Comparison of ENCODE assay signal across 1 cellular context in genomic region chr19:45815501-45816216, GRCh38.
TF ChIP-seq lines count a peak whose summit lies in the region.

No MANE protein-coding gene starts in this region.

TF ChIP-seq in WTC11, 78 proteins besides CTCF, POLR2A, EP300 and RAD21 (continued from another document and continues in another):
- no peak for TF ChIP-seq PRDM15 (CRISPR knock-in tag; IDR thresholded peaks at IDR 0.05)
- no peak for TF ChIP-seq USF1 (CRISPR knock-in tag; IDR thresholded peaks at IDR 0.05)
- no peak for TF ChIP-seq CDX4 (CRISPR knock-in tag; IDR thresholded peaks at IDR 0.05; ENCODE audit: borderline replicate concordance)
- TF ChIP-seq E2F4 (CRISPR knock-in tag; IDR thresholded peaks at IDR 0.05; ENCODE audit: borderline replicate concordance, low read depth): no peak
- TF ChIP-seq ERG (CRISPR knock-in tag; IDR thresholded peaks at IDR 0.05): no peak
- no peak for TF ChIP-seq USF2 (CRISPR knock-in tag; IDR thresholded peaks at IDR 0.05)
- TF ChIP-seq GRHL2 (CRISPR knock-in tag; IDR thresholded peaks at IDR 0.05; ENCODE audit: insufficient replicate concordance, severe bottlenecking): no peak
- no peak for TF ChIP-seq ZNF396 (CRISPR knock-in tag; IDR thresholded peaks at IDR 0.05; ENCODE audit: borderline replicate concordance)
- peak; percentile 71 for TF ChIP-seq ETV6 (CRISPR knock-in tag; IDR thresholded peaks at IDR 0.05)
- no peak for TF ChIP-seq JUN (CRISPR knock-in tag; IDR thresholded peaks at IDR 0.05)
- TF ChIP-seq FOXP1 (CRISPR knock-in tag; IDR thresholded peaks at IDR 0.05; ENCODE audit: borderline replicate concordance): no peak
- 0 out of 2 replicates have a peak, but pooled peaks have one; percentile 26 for TF ChIP-seq IRF1 (CRISPR knock-in tag; IDR thresholded peaks at IDR 0.05)
- no peak for TF ChIP-seq FOXJ3 (CRISPR knock-in tag; IDR thresholded peaks at IDR 0.05; ENCODE audit: borderline replicate concordance)
- TF ChIP-seq PRRX2 (CRISPR knock-in tag; IDR thresholded peaks at IDR 0.05): no peak
- no peak for TF ChIP-seq ZSCAN18 (CRISPR knock-in tag; IDR thresholded peaks at IDR 0.05)
- no peak for TF ChIP-seq RORB (CRISPR knock-in tag; IDR thresholded peaks at IDR 0.05)
- no peak for TF ChIP-seq ATF6 (CRISPR knock-in tag; IDR thresholded peaks at IDR 0.05)
- no peak for TF ChIP-seq AR (CRISPR knock-in tag; IDR thresholded peaks at IDR 0.05)
- no peak for TF ChIP-seq RELA (CRISPR knock-in tag; IDR thresholded peaks at IDR 0.05; ENCODE audit: borderline replicate concordance)
- TF ChIP-seq ARID4B (CRISPR knock-in tag; IDR thresholded peaks at IDR 0.05; ENCODE audit: borderline replicate concordance): no peak; the same call in 1 of the 2 replicates
- no peak for TF ChIP-seq ZNF512 (CRISPR knock-in tag; IDR thresholded peaks at IDR 0.05; ENCODE audit: borderline replicate concordance)
- TF ChIP-seq NFATC4 (CRISPR knock-in tag; IDR thresholded peaks at IDR 0.05): no peak
- no peak for TF ChIP-seq ZNF425 (CRISPR knock-in tag; conservative IDR thresholded peaks at IDR 0.05)
- no peak for TF ChIP-seq TEAD1 (CRISPR knock-in tag; IDR thresholded peaks at IDR 0.05)
- no peak for TF ChIP-seq TCF7 (CRISPR knock-in tag; IDR thresholded peaks at IDR 0.05; ENCODE audit: low read depth)
